Comparison of ENCODE assay signal across 23 cellular contexts in the genomic region with DNA sequence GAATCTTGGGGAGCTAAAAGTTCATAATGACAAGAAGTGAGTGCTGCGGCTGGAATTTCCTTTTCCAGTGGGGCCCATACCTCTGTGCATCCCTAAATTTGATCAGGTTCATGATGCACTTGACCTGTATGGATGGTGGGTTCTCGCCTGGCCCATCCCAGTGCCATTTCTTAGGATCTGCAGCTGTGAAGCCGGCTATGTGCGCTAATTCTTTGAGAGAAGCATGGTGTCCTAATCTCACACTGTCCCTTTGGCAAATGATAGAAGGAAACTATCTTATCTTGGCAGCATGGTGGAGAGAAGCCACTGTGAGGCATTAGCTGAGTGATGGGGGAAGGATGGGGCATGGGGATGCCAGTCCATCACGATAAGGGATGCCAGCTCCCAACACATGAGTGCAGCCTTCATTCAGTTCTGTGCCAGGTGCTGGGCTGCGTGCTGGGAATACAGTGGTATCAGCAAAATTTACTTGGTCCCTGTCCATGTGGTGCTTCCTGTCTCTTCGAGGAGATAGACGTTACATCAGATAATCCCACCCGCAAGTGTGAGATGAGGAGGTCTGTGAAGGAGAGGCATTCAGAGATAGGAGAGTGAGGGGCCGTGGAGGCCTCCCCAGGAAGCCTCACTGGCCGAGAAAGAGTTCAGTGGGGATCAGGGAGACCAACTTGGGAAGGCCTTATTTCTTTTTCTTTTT. TPM values are rescaled to one million over a fixed set of nuclear protein-coding genes. Genes with fewer than 3 reads are reported as not detected.
"Had no signal": no experiment of that assay in that cellular context is flagged by ENCODE, and none has a peak within 500 bp of the region (broad histone marks: within the 10 kb centered on the region; RNA-seq: fewer than 3 reads in every experiment).

No MANE protein-coding gene starts in this region.

- ATAC-seq: activated CD4-positive, alpha-beta T cell treated with anti-CD3 and anti-CD28 coated beads for 36 hours; activated T-cell treated with anti-CD3 and anti-CD28 coated beads, Interleukin-2, amount 50 U/mL, for 72 hours; PC-3 had no signal

- H3K9me3 ChIP-seq: breast epithelium had no signal

- H3K27ac Mint-ChIP-seq: activated CD4-positive, alpha-beta memory T cell treated with anti-CD3 and anti-CD28 coated beads, Interleukin-2, amount 10 ng/mL, durations not matched to agents 7 days and 5 days; activated CD4-positive, alpha-beta T cell treated with anti-CD3 and anti-CD28 coated beads for 36 hours; activated naive CD4-positive, alpha-beta T cell treated with anti-CD3 and anti-CD28 coated beads, Interleukin-2, amount 50 U/mL, for 24 hours; activated T-cell treated with anti-CD3 and anti-CD28 coated beads, Interleukin-2, amount 50 U/mL, for 72 hours; activated T-helper 2 cell treated with anti-CD3 and anti-CD28 coated beads, Interferon-gamma antibody, Interleukin-2, Interleukin-4, amounts not matched to agents 10 μg/mL and 5 μg/mL and 100 μg/mL, durations not matched to agents 14 hours and 24 hours and 36 hours; T-helper 1 cell treated with Interleukin-12 subunit alpha and Interleukin-12 subunit beta and Interleukin-4 antibody, amounts not matched to agents 30 μg/mL and 1 μg/mL, for 36 hours had no signal

- H3K4me3 ChIP-seq: breast epithelium had no signal

- H3K27me3 Mint-ChIP-seq: activated CD4-positive, alpha-beta T cell treated with anti-CD3 and anti-CD28 coated beads for 36 hours; activated naive CD4-positive, alpha-beta T cell treated with anti-CD3 and anti-CD28 coated beads, Interleukin-2, amount 50 U/mL, for 24 hours had no signal

- H3K4me1 Mint-ChIP-seq: activated CD4-positive, alpha-beta memory T cell treated with anti-CD3 and anti-CD28 coated beads, Interleukin-2, amount 10 ng/mL, durations not matched to agents 7 days and 5 days; activated CD4-positive, alpha-beta T cell treated with anti-CD3 and anti-CD28 coated beads for 36 hours had no signal

- H3K27me3 ChIP-seq: breast epithelium had no signal

- H3K9me3 Mint-ChIP-seq: activated CD4-positive, alpha-beta memory T cell treated with anti-CD3 and anti-CD28 coated beads, Interleukin-2, amount 10 ng/mL, durations not matched to agents 7 days and 5 days; activated naive CD4-positive, alpha-beta T cell treated with anti-CD3 and anti-CD28 coated beads, Interleukin-2, amount 50 U/mL, for 24 hours; activated T-cell treated with anti-CD3 and anti-CD28 coated beads, Interleukin-2, amount 50 U/mL, for 72 hours; activated T-helper 2 cell treated with anti-CD3 and anti-CD28 coated beads, Interferon-gamma antibody, Interleukin-2, Interleukin-4, amounts not matched to agents 10 μg/mL and 5 μg/mL and 100 μg/mL, durations not matched to agents 14 hours and 24 hours and 36 hours; T-helper 1 cell treated with Interleukin-12 subunit alpha and Interleukin-12 subunit beta and Interleukin-4 antibody, amounts not matched to agents 30 μg/mL and 1 μg/mL, for 36 hours had no signal

- H3K27ac ChIP-seq: breast epithelium, WERI-Rb-1 had no signal

- H3K4me3 Mint-ChIP-seq: activated CD4-positive, alpha-beta memory T cell treated with anti-CD3 and anti-CD28 coated beads, Interleukin-2, amount 10 ng/mL, durations not matched to agents 7 days and 5 days; activated CD4-positive, alpha-beta T cell treated with anti-CD3 and anti-CD28 coated beads for 36 hours; activated naive CD4-positive, alpha-beta T cell treated with anti-CD3 and anti-CD28 coated beads, Interleukin-2, amount 50 U/mL, for 24 hours; activated T-cell treated with anti-CD3 and anti-CD28 coated beads, Interleukin-2, amount 50 U/mL, for 72 hours; T-helper 1 cell treated with Interleukin-12 subunit alpha and Interleukin-12 subunit beta and Interleukin-4 antibody, amounts not matched to agents 30 μg/mL and 1 μg/mL, for 36 hours had no signal

- H3K4me1 ChIP-seq: breast epithelium had no signal

- FAIRE-seq: RCC 7860 had no signal

- H3K36me3 ChIP-seq: breast epithelium, WERI-Rb-1 had no signal

- DNase-seq: activated CD4-positive, alpha-beta memory T cell treated with anti-CD3 and anti-CD28 coated beads, Interleukin-2, amount 10 ng/mL, durations not matched to agents 7 days and 5 days; activated CD4-positive, alpha-beta T cell treated with anti-CD3 and anti-CD28 coated beads for 36 hours; activated CD4-positive, alpha-beta T cell treated with anti-CD3 and anti-CD28 coated beads, Interleukin-2, amount 50 U/mL, for 1 hour; activated gamma-delta T cell treated with Interleukin-2 at 50 U/mL for 16 hours; activated T-cell treated with anti-CD3 and anti-CD28 coated beads, Interleukin-2, amount 50 U/mL, for 72 hours; central memory CD4-positive, alpha-beta T cell; Karpas-422; MM.1S; NCI-H1105; NCI-H1436; NCI-H187; NCI-H2081; NCI-H510A treated with DMSO at 0.1 percent for 48 hours; NCI-H69; PC-3; SHP77 treated with DMSO at 0.1 percent for 48 hours; WERI-Rb-1 had no signal

RNA-seq across cellular contexts. Expression of gene STUM, which starts 30.5 kb away (rescaled TPM):
- total RNA-seq: activated CD4-positive, alpha-beta memory T cell treated with anti-CD3 and anti-CD28 coated beads, Interleukin-2, amount 10 ng/mL, durations not matched to agents 7 days and 5 days; activated CD4-positive, alpha-beta T cell treated with anti-CD3 and anti-CD28 coated beads for 36 hours; activated CD8-positive, alpha-beta memory T cell treated with anti-CD3 and anti-CD28 coated beads for 36 hours; activated T-cell treated with anti-CD3 and anti-CD28 coated beads, Interleukin-2, amount 50 U/mL, for 72 hours; activated T-helper 2 cell treated with anti-CD3 and anti-CD28 coated beads, Interferon-gamma antibody, Interleukin-2, Interleukin-4, amounts not matched to agents 10 μg/mL and 5 μg/mL and 100 μg/mL, durations not matched to agents 14 hours and 24 hours and 36 hours had no signal
